15 cellular contexts compared by ENCODE assay signal in the genomic region with DNA sequence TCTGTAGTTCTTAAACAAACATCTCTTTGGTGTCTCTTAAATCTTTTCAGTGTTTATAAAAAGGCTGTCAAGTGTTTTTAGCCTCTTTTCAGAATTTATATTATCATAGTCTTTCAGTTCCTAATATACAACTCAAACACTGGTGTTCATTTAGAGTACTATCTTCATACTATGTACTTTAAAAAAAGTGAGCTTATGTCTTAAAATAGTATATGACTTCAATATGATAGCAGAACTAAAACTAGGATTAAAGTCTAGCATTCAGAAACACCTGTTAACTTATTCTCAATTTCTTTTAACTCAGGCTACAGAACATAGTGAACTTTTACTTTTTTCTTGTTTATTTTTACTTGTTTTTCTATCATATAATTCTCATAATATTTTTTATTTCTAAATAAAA. TPM values are rescaled to one million over a fixed set of nuclear protein-coding genes. Genes with fewer than 3 reads are reported as not detected.
DNase-seq lines count a peak whose midpoint lies in the region; ATAC-seq and TF ChIP-seq lines count a peak whose summit lies in the region.
"Had no signal": no experiment of that assay in that cellular context is flagged by ENCODE, and none has a peak within 500 bp of the region (broad histone marks: within the 10 kb centered on the region; RNA-seq: fewer than 3 reads in every experiment).

No MANE protein-coding gene starts in this region.

- ATAC-seq in GM19463 (IDR thresholded peaks at IDR 0.05; ENCODE audit: unreplicated experiment) (peak; percentile 92), HG02938 (IDR thresholded peaks at IDR 0.05; ENCODE audit: unreplicated experiment) (peak; percentile 100), HG03575 (IDR thresholded peaks at IDR 0.05; ENCODE audit: extremely low read depth, insufficient number of reproducible peaks, low FRiP score, unreplicated experiment) (peak; percentile 99)
- ATAC-seq in activated naive CD4-positive, alpha-beta T cell treated with anti-CD3 and anti-CD28 coated beads, Interleukin-2, amount 50 U/mL, for 72 hours = no peak
- ATAC-seq: foreskin keratinocyte, left ventricle myocardium superior had no signal

- no peaks in the 10 kb centered on the region for H3K79me1 ChIP-seq in trophoblast cell (ENCODE audit: low read length)

- no peaks in the 10 kb centered on the region for H3K9me3 Mint-ChIP-seq in activated naive CD4-positive, alpha-beta T cell treated with anti-CD3 and anti-CD28 coated beads, Interleukin-2, amount 50 U/mL, for 72 hours

- H3K9me3 ChIP-seq in trophoblast cell (ENCODE audit: insufficient read depth, low read depth, low read length) = no peaks in the 10 kb centered on the region
- H3K9me3 ChIP-seq: BE2C, Peyer's patch, uterus had no signal

- H2BK120ac ChIP-seq in trophoblast cell (ENCODE audit: insufficient read depth, low read length, poor library complexity) = no peak overlapping the region

- no peak overlapping the region for H3K27ac Mint-ChIP-seq in activated naive CD4-positive, alpha-beta T cell treated with anti-CD3 and anti-CD28 coated beads, Interleukin-2, amount 50 U/mL, for 72 hours
- H3K27ac Mint-ChIP-seq: progenitor cell of endocrine pancreas had no signal

- H3K14ac ChIP-seq in trophoblast cell (ENCODE audit: low read length) = no peak overlapping the region

- no peaks in the 10 kb centered on the region for H3K79me2 ChIP-seq in trophoblast cell (ENCODE audit: control insufficient read depth, insufficient read depth, low read length, poor library complexity)

- in situ Hi-C loops in GM13976 (cut with MboI; ENCODE audit: low sequenced_read_pairs, unreplicated experiment) = loop anchor here (25.0 kb wide), 1 partner anchor 429 kb away; no protein-coding TSS in a partner anchor

- H4K12ac ChIP-seq in trophoblast cell (ENCODE audit: low read depth, low read length) = no peak overlapping the region

- H3K4ac ChIP-seq in trophoblast cell (ENCODE audit: low read depth, low read length) = no peak overlapping the region

- no peaks in the 10 kb centered on the region for H3K36me3 Mint-ChIP-seq in activated naive CD4-positive, alpha-beta T cell treated with anti-CD3 and anti-CD28 coated beads, Interleukin-2, amount 50 U/mL, for 72 hours

- H3K36me3 ChIP-seq in trophoblast cell (ENCODE audit: control insufficient read depth in 1 of 2, insufficient read depth in 2 of 2, low read length in 2 of 2) = no peaks in the 10 kb centered on the region
- H3K36me3 ChIP-seq: BE2C, Peyer's patch, uterus, WERI-Rb-1 had no signal

- no peak overlapping the region for H2AK5ac ChIP-seq in trophoblast cell (ENCODE audit: low read length)

- H2AFZ ChIP-seq in trophoblast cell (ENCODE audit: insufficient read depth, low read length, poor library complexity) = no peak overlapping the region

- H3K27ac ChIP-seq in trophoblast cell (ENCODE audit: low read depth, low read length) = no peak overlapping the region
- H3K27ac ChIP-seq: foreskin keratinocyte, Peyer's patch, uterus, WERI-Rb-1 had no signal

- H2BK5ac ChIP-seq in trophoblast cell (ENCODE audit: low read depth, low read length, poor library complexity) = no peak overlapping the region

- H3K4me1 ChIP-seq in trophoblast cell (ENCODE audit: control insufficient read depth in 1 of 2, insufficient read depth in 2 of 2, low read length in 2 of 2) = no peaks in the 10 kb centered on the region
- H3K4me1 ChIP-seq: BE2C, Peyer's patch, uterus had no signal

- no peaks in the 10 kb centered on the region for H3K27me3 ChIP-seq in trophoblast cell (ENCODE audit: insufficient read depth, low read length)
- H3K27me3 ChIP-seq: BE2C, foreskin keratinocyte, Peyer's patch, uterus had no signal

- no peak for TF ChIP-seq CTCF in GM13976 (IDR thresholded peaks at IDR 0.05; ENCODE audit: borderline replicate concordance, control extremely low read depth, extremely low read depth, insufficient read depth, missing control alignments)

- peak; percentile 43 for DNase-seq in GM13976 (ENCODE audit: low spot score)
- DNase-seq in UCSD-AML1 (lab: John Stamatoyannopoulos, UW; ENCODE audit: unreplicated experiment) = no peak
- no peak for DNase-seq in trophoblast cell
- no peak for DNase-seq in activated naive CD4-positive, alpha-beta T cell treated with anti-CD3 and anti-CD28 coated beads, Interleukin-2, amount 50 U/mL, for 72 hours (ENCODE audit: low spot score in 2 of 2)
- DNase-seq in EL = no peak
- DNase-seq: BE2C, foreskin keratinocyte, left ventricle myocardium superior, Peyer's patch, uterus, WERI-Rb-1 had no signal

- no peak overlapping the region for H3K18ac ChIP-seq in trophoblast cell (ENCODE audit: low read length)

- H2BK12ac ChIP-seq in trophoblast cell (ENCODE audit: low read length) = no peak overlapping the region

- H3K4me3 ChIP-seq in trophoblast cell (ENCODE audit: low read depth, low read length) = no peak overlapping the region
- H3K4me3 ChIP-seq: Peyer's patch, uterus had no signal

- H4K91ac ChIP-seq in trophoblast cell (ENCODE audit: low read depth, low read length) = no peak overlapping the region

- no peak overlapping the region for H3K23ac ChIP-seq in trophoblast cell (ENCODE audit: low read length)

- no peak overlapping the region for H4K8ac ChIP-seq in trophoblast cell (ENCODE audit: low read depth, low read length)

- no peak overlapping the region for H3K4me2 ChIP-seq in trophoblast cell (ENCODE audit: low read length)

- no peak overlapping the region for H3K9ac ChIP-seq in trophoblast cell (ENCODE audit: low read length)

RNA-seq across cellular contexts. Expression of gene IKZF2, which starts 14.7 kb away (rescaled TPM):
- polyA plus RNA-seq in trophoblast cell (2013) = 2.0 and 2.6 TPM in 2 replicates
- total RNA-seq in activated naive CD4-positive, alpha-beta T cell treated with anti-CD3 and anti-CD28 coated beads, Interleukin-2, amount 50 U/mL, for 72 hours = 1 to 10 TPM; 1.8 to 8.9 TPM

Comparison
In these comparisons a context has a peak if more than half of its experiments do, and no peak if none do; other contexts are left out.
1. ATAC-seq: peak in GM19463 (single experiment), HG02938 (single experiment) and HG03575 (single experiment); none in activated naive CD4-positive, alpha-beta T cell treated with anti-CD3 and anti-CD28 coated beads, Interleukin-2, amount 50 U/mL, for 72 hours (0 of 2).